In genomic region chr12:50033317-50033679, GRCh38 we compare ENCODE assay signal across 13 cellular contexts. TPM values are rescaled to one million over a fixed set of nuclear protein-coding genes. Genes with fewer than 3 reads are reported as not detected.
DNase-seq lines count a peak whose midpoint lies in the region; ATAC-seq, FAIRE-seq and TF ChIP-seq lines count a peak whose summit lies in the region.
"Had no signal": no experiment of that assay in that cellular context is flagged by ENCODE, and none has a peak within 500 bp of the region (broad histone marks: within the 10 kb centered on the region; RNA-seq: fewer than 3 reads in every experiment).

No MANE protein-coding gene starts in this region.

- H3K4me3 ChIP-seq in endodermal cell (ENCODE audit: low read length): no peak overlapping the region
- no peak overlapping the region for H3K4me3 ChIP-seq in naive thymus-derived CD4-positive, alpha-beta T cell (ENCODE audit: low read length)

- H3K27me3 Mint-ChIP-seq in endodermal cell (ENCODE audit: insufficient read depth): peaks cover 10% of the 10 kb centered on the region
- H3K27me3 Mint-ChIP-seq in naive thymus-derived CD4-positive, alpha-beta T cell: peaks cover 19 to 38% (median 25%) of the 10 kb centered on the region in 5 donors
- peaks cover 13% of the 10 kb centered on the region for H3K27me3 Mint-ChIP-seq in HFFc6 (ENCODE audit: insufficient read depth)

- H3K4me3 Mint-ChIP-seq in endodermal cell (peak overlapping the region; percentile 54), HFFc6 (no peak overlapping the region)
- peak overlapping the region in 1 of 10 donors; percentile 28 for H3K4me3 Mint-ChIP-seq in naive thymus-derived CD4-positive, alpha-beta T cell
- H3K4me3 Mint-ChIP-seq: activated CD8-positive, alpha-beta T cell treated with anti-CD3 and anti-CD28 coated beads for 36 hours had no signal

- no peaks in the 10 kb centered on the region for H3K36me3 ChIP-seq in endodermal cell (ENCODE audit: control insufficient read depth, insufficient read depth, low read length)
- no peaks in the 10 kb centered on the region for H3K36me3 ChIP-seq in naive thymus-derived CD4-positive, alpha-beta T cell (ENCODE audit: control insufficient read depth in 2 of 3, insufficient read depth in 3 of 3, low read length in 3 of 3)

- H3K36me3 Mint-ChIP-seq in endodermal cell (ENCODE audit: low read depth): no peaks in the 10 kb centered on the region
- H3K36me3 Mint-ChIP-seq in naive thymus-derived CD4-positive, alpha-beta T cell: no peaks in the 10 kb centered on the region
- no peaks in the 10 kb centered on the region for H3K36me3 Mint-ChIP-seq in HFFc6 (ENCODE audit: low read depth)

- H3K27ac Mint-ChIP-seq in endodermal cell (no peak overlapping the region), HFFc6 (no peak overlapping the region)
- no peak overlapping the region for H3K27ac Mint-ChIP-seq in naive thymus-derived CD4-positive, alpha-beta T cell
- H3K27ac Mint-ChIP-seq: activated CD8-positive, alpha-beta T cell treated with anti-CD3 and anti-CD28 coated beads for 36 hours had no signal

- no peak overlapping the region for H3K9ac ChIP-seq in endodermal cell (ENCODE audit: extremely low read depth, low read length, poor library complexity, severe bottlenecking)

- no peaks in the 10 kb centered on the region for H3K9me3 ChIP-seq in endodermal cell (ENCODE audit: control insufficient read depth, low read length)
- no peaks in the 10 kb centered on the region for H3K9me3 ChIP-seq in naive thymus-derived CD4-positive, alpha-beta T cell (ENCODE audit: control insufficient read depth in 2 of 3, low read length in 3 of 3)

- WGBS in endodermal cell (ENCODE audit: insufficient coverage in 1 of 2, insufficient read length in 1 of 2), 2 experiments: 85 to 94% methylated on average over 3 to 7 of the region's 7 CpGs

- POLR2A ChIA-PET in naive thymus-derived CD4-positive, alpha-beta T cell (lab: Charles Lee): interaction anchor here (0.6 to 0.7 kb wide), 2 partner anchors 194 to 1116 kb away, joined by 3 to 6 read pairs; no protein-coding TSS in a partner anchor
- POLR2A ChIA-PET in HEK293T (lab: Yijun Ruan, JAX): no interaction called here

- peaks cover 12% of the 10 kb centered on the region for H3K27me3 ChIP-seq in endodermal cell (ENCODE audit: control insufficient read depth, insufficient read depth, low read length, poor library complexity, severe bottlenecking)
- H3K27me3 ChIP-seq in naive thymus-derived CD4-positive, alpha-beta T cell (ENCODE audit: control insufficient read depth in 2 of 2, insufficient read depth in 2 of 2, low read length in 2 of 2): peaks cover 0 to 4% of the 10 kb centered on the region in 2 donors

- FAIRE-seq in GM19239 (lab: Jason Lieb, UNC): no peak

- H3K9me3 Mint-ChIP-seq in endodermal cell (no peaks in the 10 kb centered on the region), HFFc6 (no peaks in the 10 kb centered on the region)
- H3K9me3 Mint-ChIP-seq in naive thymus-derived CD4-positive, alpha-beta T cell: peaks cover 0 to 1% (median 0%) of the 10 kb centered on the region in 11 donors
- H3K9me3 Mint-ChIP-seq: activated CD8-positive, alpha-beta T cell treated with anti-CD3 and anti-CD28 coated beads for 36 hours had no signal

- DNase-seq in Ammon's horn (ENCODE audit: low spot score): peak; percentile 35
- DNase-seq in MV-4-11 (lab: John Stamatoyannopoulos, UW): peak; percentile 80
- DNase-seq in endodermal cell: no peak
- no peak for DNase-seq in naive thymus-derived CD4-positive, alpha-beta T cell
- no peak for DNase-seq in SW 1271 (lab: John Stamatoyannopoulos, UW)
- no peak for DNase-seq in GM19239 (ENCODE audit: insufficient read length, low spot score)
- no peak for DNase-seq in HEK293T (ENCODE audit: extremely low spot score)
- DNase-seq in HFFc6: no peak
- DNase-seq: activated CD8-positive, alpha-beta T cell treated with anti-CD3 and anti-CD28 coated beads for 36 hours; midbrain; NCI-H1930; stimulated activated CD4-positive, alpha-beta T cell treated with anti-CD3 and anti-CD28 coated beads, Interleukin-2, amount 100 ng/mL, for 48 hours had no signal

- peak; percentile 73 for ATAC-seq in naive thymus-derived CD4-positive, alpha-beta T cell

- H3K4me1 Mint-ChIP-seq in endodermal cell (peaks cover 1% of the 10 kb centered on the region), HFFc6 (ENCODE audit: low read depth) (no peaks in the 10 kb centered on the region)
- H3K4me1 Mint-ChIP-seq in naive thymus-derived CD4-positive, alpha-beta T cell: peaks cover 0 to 3% (median 0%) of the 10 kb centered on the region in 7 donors

- intact Hi-C loops in naive thymus-derived CD4-positive, alpha-beta T cell (cut with micrococcal nuclease): no loop called here

- H3K4me1 ChIP-seq in endodermal cell (ENCODE audit: control insufficient read depth, insufficient read depth, low read length): no peaks in the 10 kb centered on the region
- no peaks in the 10 kb centered on the region for H3K4me1 ChIP-seq in naive thymus-derived CD4-positive, alpha-beta T cell (ENCODE audit: control insufficient read depth in 2 of 2, insufficient read depth in 2 of 2, low read length in 2 of 2)

- TF ChIP-seq CTCF in endodermal cell (conservative IDR thresholded peaks at IDR 0.05) (no peak), HFFc6 (IDR thresholded peaks at IDR 0.05) (no peak)

- CTCF ChIA-PET in naive thymus-derived CD4-positive, alpha-beta T cell (lab: Charles Lee): no interaction called here
- CTCF ChIA-PET in HEK293T (lab: Yijun Ruan, JAX): no interaction called here

- no peak overlapping the region for H3K27ac ChIP-seq in endodermal cell (ENCODE audit: low read depth, low read length)
- H3K27ac ChIP-seq in naive thymus-derived CD4-positive, alpha-beta T cell (ENCODE audit: low read depth, low read length): no peak overlapping the region
- H3K27ac ChIP-seq: RWPE1 had no signal

TF ChIP-seq in HEK293T, 16 proteins besides CTCF, POLR2A, EP300 and RAD21:
- no peak for TF ChIP-seq LEF1 (IDR thresholded peaks at IDR 0.05; ENCODE audit: borderline replicate concordance)
- no peak for TF ChIP-seq FOXK2 (IDR thresholded peaks at IDR 0.05)
- TF ChIP-seq TARDBP (IDR thresholded peaks at IDR 0.05): no peak
- no peak for TF ChIP-seq FOXA1 (IDR thresholded peaks at IDR 0.05)
- no peak for TF ChIP-seq NFRKB (IDR thresholded peaks at IDR 0.05)
- no peak for TF ChIP-seq SP1 (IDR thresholded peaks at IDR 0.05)
- no peak for TF ChIP-seq BHLHE40 (IDR thresholded peaks at IDR 0.05; ENCODE audit: borderline replicate concordance)
- TF ChIP-seq CTBP1 (IDR thresholded peaks at IDR 0.05; ENCODE audit: borderline replicate concordance): no peak
- no peak for TF ChIP-seq SUZ12 (IDR thresholded peaks at IDR 0.05)
- no peak for TF ChIP-seq ELF4 (IDR thresholded peaks at IDR 0.05)
- TF ChIP-seq FOXM1 (IDR thresholded peaks at IDR 0.05; ENCODE audit: borderline replicate concordance): no peak
- no peak for TF ChIP-seq ARNT (IDR thresholded peaks at IDR 0.05)
- no peak for TF ChIP-seq HDGF (IDR thresholded peaks at IDR 0.05; ENCODE audit: borderline replicate concordance)
- TF ChIP-seq PKNOX1 (IDR thresholded peaks at IDR 0.05): no peak
- TF ChIP-seq L3MBTL2 (conservative IDR thresholded peaks at IDR 0.05): no peak
- TF ChIP-seq ZNF384 (IDR thresholded peaks at IDR 0.05): no peak

RNA-seq across cellular contexts. Expression of gene RACGAP1, which starts 8.0 kb away (rescaled TPM):
- 10 to 100 TPM; 49.6 to 96.6 TPM for total RNA-seq in endodermal cell
- 76.4 TPM for polyA plus RNA-seq in endodermal cell (2013, experiment 1 of 2)
- 79.6 TPM for polyA plus RNA-seq in endodermal cell (2013, experiment 2 of 2)
- 100 to 1,000 TPM in 1 of 5 experiments, 10 to 100 TPM in 1, 1 to 10 TPM in 3; 4.2 to 111 (median 8.0) TPM for total RNA-seq in naive thymus-derived CD4-positive, alpha-beta T cell
- 10 to 100 TPM in 1 of 2 donors, 1 to 10 TPM in 1; 8.6 to 11.1 TPM for polyA plus RNA-seq in naive thymus-derived CD4-positive, alpha-beta T cell
- 100 to 1,000 TPM in 5 of 6 experiments, 10 to 100 TPM in 1; 52.6 to 119 (median 104) TPM for total RNA-seq in HFFc6 (2021; fragmentation: NEBNext Ultra II Directional; extraction: Animal tissue kit (Norgen Biotek cat#: 25700))

RNA-seq across cellular contexts. Expression of gene ASIC1, which starts 24.1 kb away (rescaled TPM):
- 1 to 10 TPM; 4.2 to 5.2 TPM for total RNA-seq in endodermal cell
- 19.3 TPM for polyA plus RNA-seq in endodermal cell (2013, experiment 1 of 2)
- 17.1 TPM for polyA plus RNA-seq in endodermal cell (2013, experiment 2 of 2)
- 10 to 100 TPM in 1 of 5 experiments, 1 to 10 TPM in 3, under 1 TPM in 1; 0.34 to 10.1 (median 2.0) TPM for total RNA-seq in naive thymus-derived CD4-positive, alpha-beta T cell
- under 1 TPM; 0.14 to 0.51 TPM for polyA plus RNA-seq in naive thymus-derived CD4-positive, alpha-beta T cell
- total RNA-seq in HFFc6 (2021; fragmentation: NEBNext Ultra II Directional; extraction: Animal tissue kit (Norgen Biotek cat#: 25700)): 1 to 10 TPM; 1.3 to 2.4 (median 1.6) TPM

RNA-seq across cellular contexts. Expression of gene SMARCD1, which starts 51.8 kb away (rescaled TPM):
- 100 to 1,000 TPM; 118 to 125 TPM for total RNA-seq in endodermal cell
- polyA plus RNA-seq in endodermal cell (2013, experiment 1 of 2): 161 TPM
- 129 TPM for polyA plus RNA-seq in endodermal cell (2013, experiment 2 of 2)
- total RNA-seq in naive thymus-derived CD4-positive, alpha-beta T cell: 10 to 100 TPM; 65.1 to 88.5 (median 67.5) TPM
- polyA plus RNA-seq in naive thymus-derived CD4-positive, alpha-beta T cell: 10 to 100 TPM in 1 of 2 donors, 1 to 10 TPM in 1; 9.5 to 16.6 TPM
- total RNA-seq in HFFc6 (2021; fragmentation: NEBNext Ultra II Directional; extraction: Animal tissue kit (Norgen Biotek cat#: 25700)): 10 to 100 TPM; 37.6 to 59.1 (median 44.2) TPM

Comparison
In these comparisons a context has a peak if more than half of its experiments do, and no peak if none do; other contexts are left out.
1. DNase-seq: peak in Ammon's horn (single experiment) and MV-4-11 (single experiment); none in endodermal cell (single experiment), naive thymus-derived CD4-positive, alpha-beta T cell (0 of 9), SW 1271 (0 of 2), GM19239 (single experiment), HEK293T (single experiment) and HFFc6 (single experiment).